Comparison of ENCODE assay signal across 10 cellular contexts in the genomic region with DNA sequence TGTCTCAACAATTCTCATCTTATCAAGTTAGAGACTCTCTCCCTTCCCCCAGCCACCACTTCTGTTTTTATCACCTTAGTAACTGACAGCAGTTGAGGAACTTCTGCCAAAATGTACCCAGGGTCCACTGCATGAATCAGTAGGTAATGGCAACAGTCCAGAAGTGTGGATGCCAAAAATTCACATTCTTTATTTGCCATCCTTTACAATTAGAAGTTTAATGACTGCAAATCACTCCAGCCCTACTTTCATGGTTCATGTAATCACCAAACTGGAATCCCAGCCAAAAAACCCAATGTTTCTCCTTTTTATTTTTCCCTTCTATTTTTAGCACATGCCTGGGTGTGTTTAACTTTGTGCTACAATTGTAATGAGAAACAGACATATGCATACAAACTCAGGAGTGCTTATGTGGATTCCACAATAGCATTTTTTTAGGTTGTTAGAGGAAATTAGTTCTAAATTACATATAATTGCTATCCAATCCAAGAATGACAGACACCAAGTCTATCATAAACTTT.
DNase-seq lines count a peak whose midpoint lies in the region; ATAC-seq, FAIRE-seq and TF ChIP-seq lines count a peak whose summit lies in the region.
"Had no signal": no experiment of that assay in that cellular context is flagged by ENCODE, and none has a peak within 500 bp of the region (broad histone marks: within the 10 kb centered on the region; RNA-seq: fewer than 3 reads in every experiment).

No MANE protein-coding gene starts in this region.

- no peaks in the 10 kb centered on the region for H3K9me1 ChIP-seq in K562 (ENCODE audit: control insufficient read depth, insufficient read depth, low read length)

- TF ChIP-seq CTCF in K562 (IDR thresholded peaks at IDR 0.05 in 2 of 3, conservative IDR thresholded peaks at IDR 0.05 in 1 of 3; ENCODE audit: insufficient read depth in 2 of 3, low read depth in 1 of 3, low read length in 3 of 3) (no peak), mucosa of descending colon (IDR thresholded peaks at IDR 0.05) (no peak), transverse colon (IDR thresholded peaks at IDR 0.05) (no peak)

- TF ChIP-seq EP300 in K562 (IDR thresholded peaks at IDR 0.05; ENCODE audit: low read length): no peak
- no peak for TF ChIP-seq EP300 in transverse colon (IDR thresholded peaks at IDR 0.05; ENCODE audit: low read depth)

- POLR2A ChIA-PET in K562 (lab: Yijun Ruan, JAX): no interaction called here

- H3K27me3 Mint-ChIP-seq in stimulated activated naive CD8-positive, alpha-beta T cell treated with anti-CD3 and anti-CD28 coated beads, Interleukin-15, amount 100 ng/mL, for 72 hours: no peaks in the 10 kb centered on the region

- H3K9ac ChIP-seq in K562 (ENCODE audit: insufficient read depth in 1 of 2, low read depth in 2 of 2, low read length in 2 of 2): no peak overlapping the region

- intact Hi-C loops in K562 (cut with micrococcal nuclease): no loop called here
- intact Hi-C loops in mucosa of descending colon (cut with DNase I, micrococcal nuclease): no loop called here
- intact Hi-C loops in transverse colon (cut with DNase I; ENCODE audit: low total_unique reads): no loop called here

- H2AFZ ChIP-seq in K562 (ENCODE audit: low read depth, low read length): no peak overlapping the region

- no peak overlapping the region for H3K27ac Mint-ChIP-seq in stimulated activated naive CD8-positive, alpha-beta T cell treated with anti-CD3 and anti-CD28 coated beads, Interleukin-15, amount 100 ng/mL, for 72 hours

- no peaks in the 10 kb centered on the region for H3K4me1 Mint-ChIP-seq in stimulated activated naive CD8-positive, alpha-beta T cell treated with anti-CD3 and anti-CD28 coated beads, Interleukin-15, amount 100 ng/mL, for 72 hours

- H3K9me3 ChIP-seq in K562 (replicated peaks; ENCODE audit: control insufficient read depth, insufficient read depth, low read depth, low read length) (no peaks in the 10 kb centered on the region), mucosa of descending colon (no peaks in the 10 kb centered on the region), transverse colon (no peaks in the 10 kb centered on the region)

- H3K27ac ChIP-seq in K562 (ENCODE audit: extremely low read depth, low read depth, low read length) (no peak overlapping the region), transverse colon (peak overlapping the region in 1 of 4 donors; percentile 29)
- H3K27ac ChIP-seq: epithelial cell of prostate had no signal

- H3K4me3 Mint-ChIP-seq in stimulated activated naive CD8-positive, alpha-beta T cell treated with anti-CD3 and anti-CD28 coated beads, Interleukin-15, amount 100 ng/mL, for 72 hours: no peak overlapping the region

- H3K36me3 ChIP-seq in K562 (ENCODE audit: control insufficient read depth, insufficient read depth, low read length) (peaks cover 12% of the 10 kb centered on the region; the same call in 2 of the 3 replicates), mucosa of descending colon (ENCODE audit: low read depth) (no peaks in the 10 kb centered on the region), transverse colon (no peaks in the 10 kb centered on the region)

- no peaks in the 10 kb centered on the region for H4K20me1 ChIP-seq in K562 (replicated peaks; ENCODE audit: control insufficient read depth, insufficient read depth, low read length)

- no TSS peak for BruUV-seq in K562 (replicated peaks; lab: Mats Ljungman, UMichigan)

- ATAC-seq in K562 (no peak), mucosa of descending colon (peak; percentile 50)
- no peak for ATAC-seq in stimulated activated naive CD8-positive, alpha-beta T cell treated with anti-CD3 and anti-CD28 coated beads, Interleukin-15, amount 100 ng/mL, for 72 hours

- TF ChIP-seq RAD21 in K562 (CRISPR knock-in tag; conservative IDR thresholded peaks at IDR 0.05 in 1 of 2, IDR thresholded peaks at IDR 0.05 in 1 of 2): no peak

- no peaks in the 10 kb centered on the region for H3K27me3 ChIP-seq in K562 (ENCODE audit: control insufficient read depth in 2 of 2, insufficient read depth in 2 of 2, low read length in 2 of 2)
- no peaks in the 10 kb centered on the region for H3K27me3 ChIP-seq in transverse colon

- in situ Hi-C loops in K562 (cut with MboI): no loop called here
- in situ Hi-C loops in transverse colon (cut with MboI; ENCODE audit: low pct_ligation_motif_present in 1 of 4, low pct_unique_long_range_greater_than_20kb in 1 of 4, low sequenced_read_pairs in 3 of 4): no loop called here

- TF ChIP-seq POLR2A in K562 (conservative IDR thresholded peaks at IDR 0.05) (no peak), transverse colon (IDR thresholded peaks at IDR 0.05) (no peak)

- H3K4me3 ChIP-seq in K562: no peak overlapping the region
- no peak overlapping the region for H3K4me3 ChIP-seq in mucosa of descending colon
- no peak overlapping the region for H3K4me3 ChIP-seq in transverse colon

- H3K4me1 ChIP-seq in K562 (replicated peaks in 1 of 2; ENCODE audit: control insufficient read depth in 2 of 2, insufficient read depth in 2 of 2, low read length in 2 of 2) (peaks cover 0 to 6% of the 10 kb centered on the region in 2 experiments; a peak in 3 of 5 replicates), mucosa of descending colon (ENCODE audit: low read depth) (no peaks in the 10 kb centered on the region), transverse colon (peaks cover 0 to 21% (median 9%) of the 10 kb centered on the region in 4 donors)

- DNase-seq in DMS79 treated with DMSO at 0.1 percent for 48 hours (lab: John Stamatoyannopoulos, UW) (peak; percentile 88), NCI-H2029 treated with DMSO at 0.1 percent for 48 hours (lab: John Stamatoyannopoulos, UW) (peak; percentile 61), K562 (ENCODE audit: extremely low read depth in 1 of 4, low spot score in 3 of 4) (peak in 2 of 4 experiments; percentile 8 to 28), mucosa of descending colon (peak in 1 of 3 donors; percentile 12), putamen (ENCODE audit: low spot score) (no peak), NCI-H146 (lab: John Stamatoyannopoulos, UW) (no peak), transverse colon (no peak)
- DNase-seq in stimulated activated naive CD8-positive, alpha-beta T cell treated with anti-CD3 and anti-CD28 coated beads, Interleukin-15, amount 100 ng/mL, for 72 hours: no peak
- DNase-seq: activated CD4-positive, CD25-positive, alpha-beta regulatory T cell had no signal

- no peaks in the 10 kb centered on the region for H3K79me2 ChIP-seq in K562 (ENCODE audit: control insufficient read depth, insufficient read depth, low read length)

- peak; percentile 35 for FAIRE-seq in K562 (lab: Jason Lieb, UNC)

- H3K9me3 Mint-ChIP-seq in stimulated activated naive CD8-positive, alpha-beta T cell treated with anti-CD3 and anti-CD28 coated beads, Interleukin-15, amount 100 ng/mL, for 72 hours: no peaks in the 10 kb centered on the region

- CTCF ChIA-PET in K562 (lab: Yijun Ruan, JAX; ENCODE audit: low intra/inter-chr PET ratio): no interaction called here

- no peak overlapping the region for H3K4me2 ChIP-seq in K562 (ENCODE audit: insufficient read depth, low read length)

TF ChIP-seq in K562, 482 proteins besides CTCF, POLR2A, EP300 and RAD21:
- TF ChIP-seq NFIC (IDR thresholded peaks at IDR 0.05) (peak; percentile 28; the same call in 1 of the 2 replicates), SPI1 (IDR thresholded peaks at IDR 0.05; ENCODE audit: borderline replicate concordance, low read depth, low read length) (peak; percentile 39; the same call in 1 of the 2 replicates), BCL6 (CRISPR knock-in tag; IDR thresholded peaks at IDR 0.05) (no peak), RFX1 (IDR thresholded peaks at IDR 0.05) (peak; percentile 31), CHCHD3 (CRISPR knock-in tag; IDR thresholded peaks at IDR 0.05) (no peak), PBX2 (CRISPR knock-in tag; IDR thresholded peaks at IDR 0.05; ENCODE audit: low read depth) (no peak), PBX2 (tag; conservative IDR thresholded peaks at IDR 0.05; ENCODE audit: low read depth) (no peak), FOXM1 (IDR thresholded peaks at IDR 0.05; ENCODE audit: low read depth) (peak; percentile 45; the same call in 1 of the 2 replicates), FOXM1 (CRISPR knock-in tag; IDR thresholded peaks at IDR 0.05; ENCODE audit: low read depth) (no peak), FOSL1 (tag; conservative IDR thresholded peaks at IDR 0.05) (0 out of 2 replicates have a peak, but pooled peaks have one; percentile 14), MXI1 (IDR thresholded peaks at IDR 0.05; ENCODE audit: low read depth, low read length) (no peak), FOXJ2 (tag; IDR thresholded peaks at IDR 0.05) (peak; percentile 66; the same call in 1 of the 2 replicates), MEF2A (IDR thresholded peaks at IDR 0.05; ENCODE audit: control insufficient read depth, low read depth, low read length) (peak; percentile 9; the same call in 1 of the 2 replicates)

Comparison
In these comparisons a context has a peak if more than half of its experiments do, and no peak if none do; other contexts are left out.
1. DNase-seq: peak in DMS79 treated with DMSO at 0.1 percent for 48 hours (single experiment) and NCI-H2029 treated with DMSO at 0.1 percent for 48 hours (single experiment); none in putamen (single experiment), NCI-H146 (single experiment), stimulated activated naive CD8-positive, alpha-beta T cell treated with anti-CD3 and anti-CD28 coated beads, Interleukin-15, amount 100 ng/mL, for 72 hours (0 of 2) and transverse colon (single experiment).